ENCODE assay signal across 8 cellular contexts in the genomic region with DNA sequence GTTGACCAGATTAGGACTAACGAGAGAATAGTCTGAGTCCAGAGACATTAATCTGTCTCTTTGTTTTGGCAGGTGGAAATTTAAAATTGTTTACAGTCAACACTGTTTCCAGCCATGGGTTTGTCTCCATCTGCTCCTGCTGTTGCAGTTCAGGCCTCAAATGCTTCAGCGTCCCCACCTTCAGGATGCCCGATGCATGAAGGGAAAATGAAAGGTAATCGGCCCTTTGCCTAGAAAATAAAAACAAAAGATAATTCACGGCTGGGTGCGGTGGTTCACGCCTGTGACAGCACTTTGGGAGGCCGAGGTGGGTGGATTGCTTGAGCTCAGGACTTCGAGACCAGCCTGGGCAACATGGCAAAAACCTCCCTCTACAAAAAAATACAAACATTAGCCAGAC. TPM values are rescaled to one million over a fixed set of nuclear protein-coding genes. Genes with fewer than 3 reads are reported as not detected.
DNase-seq lines count a peak whose midpoint lies in the region; ATAC-seq and TF ChIP-seq lines count a peak whose summit lies in the region.
"Had no signal": no experiment of that assay in that cellular context is flagged by ENCODE, and none has a peak within 500 bp of the region (broad histone marks: within the 10 kb centered on the region; RNA-seq: fewer than 3 reads in every experiment).

No MANE protein-coding gene starts in this region.

- no peak for TF ChIP-seq CTCF in HFFc6 (IDR thresholded peaks at IDR 0.05)
- no peak for TF ChIP-seq CTCF in GM20000 (IDR thresholded peaks at IDR 0.05; ENCODE audit: extremely low read depth, missing control alignments)

- POLR2A ChIA-PET in activated CD8-positive, alpha-beta T cell treated with anti-CD3 and anti-CD28 coated beads, Interleukin-2, amount 10 ng/mL, durations not matched to agents 7 days and 5 days (lab: Charles Lee), result no interaction called here

- CTCF ChIA-PET in activated CD8-positive, alpha-beta T cell treated with anti-CD3 and anti-CD28 coated beads, Interleukin-2, amount 10 ng/mL, durations not matched to agents 7 days and 5 days (lab: Charles Lee), result interaction anchor here (1.7 kb wide), 1 partner anchor 420 kb away, joined by 3 read pairs; no protein-coding TSS in a partner anchor

- ATAC-seq in activated CD8-positive, alpha-beta T cell treated with anti-CD3 and anti-CD28 coated beads, Interleukin-2, amount 10 ng/mL, durations not matched to agents 7 days and 5 days, result no peak
- no peak for ATAC-seq in stimulated activated naive B cell treated with anti-CD40 and anti-IgM and Interleukin-4, amounts not matched to agents 10 μg/mL and 1 μg/mL and 100 μg/mL, for 72 hours (replicated peaks)
- ATAC-seq in GM21381 (IDR thresholded peaks at IDR 0.05; ENCODE audit: unreplicated experiment), result no peak

- no peaks in the 10 kb centered on the region for H3K27me3 Mint-ChIP-seq in HFFc6 (ENCODE audit: insufficient read depth)
- H3K27me3 Mint-ChIP-seq in activated CD8-positive, alpha-beta T cell treated with anti-CD3 and anti-CD28 coated beads, Interleukin-2, amount 10 ng/mL, durations not matched to agents 7 days and 5 days (ENCODE audit: low read depth), result no peaks in the 10 kb centered on the region
- H3K27me3 Mint-ChIP-seq in stimulated activated naive B cell treated with anti-CD40 and anti-IgM and Interleukin-4, amounts not matched to agents 10 μg/mL and 1 μg/mL and 100 μg/mL, for 72 hours, result no peaks in the 10 kb centered on the region
- H3K27me3 Mint-ChIP-seq: activated CD8-positive, alpha-beta memory T cell treated with anti-CD3 and anti-CD28 coated beads, Interleukin-2, amount 10 ng/mL, durations not matched to agents 7 days and 5 days had no signal

- peaks cover 4% of the 10 kb centered on the region; the same call in 1 of the 2 replicates for H3K36me3 Mint-ChIP-seq in HFFc6 (ENCODE audit: low read depth)
- peaks cover 32% of the 10 kb centered on the region for H3K36me3 Mint-ChIP-seq in activated CD8-positive, alpha-beta T cell treated with anti-CD3 and anti-CD28 coated beads, Interleukin-2, amount 10 ng/mL, durations not matched to agents 7 days and 5 days (ENCODE audit: low read depth)
- H3K36me3 Mint-ChIP-seq in stimulated activated naive B cell treated with anti-CD40 and anti-IgM and Interleukin-4, amounts not matched to agents 10 μg/mL and 1 μg/mL and 100 μg/mL, for 72 hours, result peaks cover 5 to 8% of the 10 kb centered on the region in 2 donors

- H3K4me1 Mint-ChIP-seq in HFFc6 (ENCODE audit: low read depth), result peaks cover 50% of the 10 kb centered on the region
- H3K4me1 Mint-ChIP-seq in activated CD8-positive, alpha-beta T cell treated with anti-CD3 and anti-CD28 coated beads, Interleukin-2, amount 10 ng/mL, durations not matched to agents 7 days and 5 days (ENCODE audit: low read depth), result peaks cover 24% of the 10 kb centered on the region
- H3K4me1 Mint-ChIP-seq in stimulated activated naive B cell treated with anti-CD40 and anti-IgM and Interleukin-4, amounts not matched to agents 10 μg/mL and 1 μg/mL and 100 μg/mL, for 72 hours, result peaks cover 11 to 12% of the 10 kb centered on the region in 2 donors

- DNase-seq in HFFc6, result no peak
- no peak for DNase-seq in activated CD8-positive, alpha-beta T cell treated with anti-CD3 and anti-CD28 coated beads, Interleukin-2, amount 10 ng/mL, durations not matched to agents 7 days and 5 days
- no peak for DNase-seq in stimulated activated naive B cell treated with anti-CD40 and anti-IgM and Interleukin-4, amounts not matched to agents 10 μg/mL and 1 μg/mL and 100 μg/mL, for 72 hours
- DNase-seq in D341Med (ENCODE audit: low spot score), result no peak
- DNase-seq in GM20000 (ENCODE audit: low spot score), result no peak

- no peak overlapping the region; the same call in 1 of the 2 replicates for H3K4me3 Mint-ChIP-seq in HFFc6
- H3K4me3 Mint-ChIP-seq in activated CD8-positive, alpha-beta T cell treated with anti-CD3 and anti-CD28 coated beads, Interleukin-2, amount 10 ng/mL, durations not matched to agents 7 days and 5 days, result no peak overlapping the region
- H3K4me3 Mint-ChIP-seq in stimulated activated naive B cell treated with anti-CD40 and anti-IgM and Interleukin-4, amounts not matched to agents 10 μg/mL and 1 μg/mL and 100 μg/mL, for 72 hours, result peak overlapping the region; percentile 90 to 97
- H3K4me3 Mint-ChIP-seq: activated CD8-positive, alpha-beta memory T cell treated with anti-CD3 and anti-CD28 coated beads, Interleukin-2, amount 10 ng/mL, durations not matched to agents 7 days and 5 days had no signal

- no peaks in the 10 kb centered on the region for H3K9me3 Mint-ChIP-seq in HFFc6
- no peaks in the 10 kb centered on the region for H3K9me3 Mint-ChIP-seq in activated CD8-positive, alpha-beta T cell treated with anti-CD3 and anti-CD28 coated beads, Interleukin-2, amount 10 ng/mL, durations not matched to agents 7 days and 5 days (ENCODE audit: insufficient read depth)
- no peaks in the 10 kb centered on the region for H3K9me3 Mint-ChIP-seq in stimulated activated naive B cell treated with anti-CD40 and anti-IgM and Interleukin-4, amounts not matched to agents 10 μg/mL and 1 μg/mL and 100 μg/mL, for 72 hours

- peaks cover 9% of the 10 kb centered on the region for H3K9me3 ChIP-seq in iPS-18c (ENCODE audit: control insufficient read depth, insufficient read depth, low read length)

- H3K4me3 ChIP-seq in iPS-18c (ENCODE audit: insufficient read depth, low read depth, low read length), result peak overlapping the region; percentile 67

- H3K27ac Mint-ChIP-seq in HFFc6, result peak overlapping the region; percentile 94
- H3K27ac Mint-ChIP-seq in activated CD8-positive, alpha-beta T cell treated with anti-CD3 and anti-CD28 coated beads, Interleukin-2, amount 10 ng/mL, durations not matched to agents 7 days and 5 days, result peak overlapping the region; percentile 98
- peak overlapping the region; percentile 99 for H3K27ac Mint-ChIP-seq in stimulated activated naive B cell treated with anti-CD40 and anti-IgM and Interleukin-4, amounts not matched to agents 10 μg/mL and 1 μg/mL and 100 μg/mL, for 72 hours
- H3K27ac Mint-ChIP-seq: activated CD8-positive, alpha-beta memory T cell treated with anti-CD3 and anti-CD28 coated beads, Interleukin-2, amount 10 ng/mL, durations not matched to agents 7 days and 5 days had no signal

RNA-seq across cellular contexts. Expression of a gene that starts 0.8 kb away (rescaled TPM):
- total RNA-seq in HFFc6 (2021; fragmentation: NEBNext Ultra II Directional; extraction: Animal tissue kit (Norgen Biotek cat#: 25700)), result 10 to 100 TPM; 42.1 to 48.0 (median 44.8) TPM
- 10 to 100 TPM; 21.9 to 22.3 TPM for total RNA-seq in activated CD8-positive, alpha-beta T cell treated with anti-CD3 and anti-CD28 coated beads, Interleukin-2, amount 10 ng/mL, durations not matched to agents 7 days and 5 days

Comparison
In these comparisons a context has a peak if more than half of its experiments do, and no peak if none do; other contexts are left out.
1. H3K4me3 Mint-ChIP-seq: peak in stimulated activated naive B cell treated with anti-CD40 and anti-IgM and Interleukin-4, amounts not matched to agents 10 μg/mL and 1 μg/mL and 100 μg/mL, for 72 hours (2 of 2); none in HFFc6 (single experiment) and activated CD8-positive, alpha-beta T cell treated with anti-CD3 and anti-CD28 coated beads, Interleukin-2, amount 10 ng/mL, durations not matched to agents 7 days and 5 days (single experiment).
2. Peak in every context shown above with its lines, with median percentiles within 50 percentile points of each other: H3K27ac Mint-ChIP-seq.